ENCODE assay signal across 22 cellular contexts in the genomic region with DNA sequence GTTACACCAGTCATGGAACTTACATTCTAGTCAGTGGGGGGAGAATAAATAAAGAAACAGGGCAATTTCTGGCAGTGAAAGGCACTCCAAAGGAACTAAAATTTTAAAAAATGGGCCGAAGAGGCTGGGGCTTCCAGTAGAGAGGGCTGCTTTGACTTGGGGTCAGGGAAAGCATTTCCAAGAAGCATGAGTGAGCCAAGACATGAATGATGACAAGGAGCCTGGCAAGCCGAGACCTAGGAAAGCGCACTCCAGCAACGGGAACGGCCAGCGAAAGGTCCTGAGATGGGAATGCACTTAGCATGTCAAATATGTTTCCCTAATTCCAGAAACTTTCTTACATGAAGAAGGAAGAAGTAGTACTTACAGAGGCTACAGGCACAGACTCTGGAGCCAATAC.
"Had no signal": no experiment of that assay in that cellular context is flagged by ENCODE, and none has a peak within 500 bp of the region (broad histone marks: within the 10 kb centered on the region; RNA-seq: fewer than 3 reads in every experiment).

No MANE protein-coding gene starts in this region.

- H3K4me1 ChIP-seq: body of pancreas, colonic mucosa, pancreas, psoas muscle had no signal

- H3K9me3 ChIP-seq: body of pancreas, colonic mucosa, heart right ventricle, pancreas, psoas muscle had no signal

- ATAC-seq: activated CD4-positive, alpha-beta T cell treated with anti-CD3 and anti-CD28 coated beads for 36 hours; activated CD8-positive, alpha-beta memory T cell treated with anti-CD3 and anti-CD28 coated beads, Interleukin-2, amount 10 ng/mL, durations not matched to agents 7 days and 5 days; activated CD8-positive, alpha-beta T cell treated with anti-CD3 and anti-CD28 coated beads, Interleukin-2, amount 10 ng/mL, durations not matched to agents 7 days and 5 days; activated naive CD8-positive, alpha-beta T cell treated with anti-CD3 and anti-CD28 coated beads, Interleukin-2, amount 50 U/mL, for 24 hours; body of pancreas; naive thymus-derived CD4-positive, alpha-beta T cell; pancreas; psoas muscle had no signal

- H3K9me3 Mint-ChIP-seq: activated naive CD4-positive, alpha-beta T cell treated with anti-CD3 and anti-CD28 coated beads, Interleukin-2, amount 50 U/mL, for 24 hours; activated naive CD8-positive, alpha-beta T cell treated with anti-CD3 and anti-CD28 coated beads, Interleukin-2, amount 50 U/mL, for 24 hours; activated T-helper 2 cell treated with anti-CD3 and anti-CD28 coated beads, Interferon-gamma antibody, Interleukin-2, Interleukin-4, amounts not matched to agents 10 μg/mL and 5 μg/mL and 100 μg/mL, durations not matched to agents 14 hours and 24 hours and 36 hours; type B pancreatic cell had no signal

- H3K4me3 Mint-ChIP-seq: activated CD4-positive, alpha-beta T cell treated with anti-CD3 and anti-CD28 coated beads for 36 hours; activated CD8-positive, alpha-beta memory T cell treated with anti-CD3 and anti-CD28 coated beads, Interleukin-2, amount 10 ng/mL, durations not matched to agents 7 days and 5 days; activated CD8-positive, alpha-beta T cell treated with anti-CD3 and anti-CD28 coated beads, Interleukin-2, amount 10 ng/mL, durations not matched to agents 7 days and 5 days; activated naive CD4-positive, alpha-beta T cell treated with anti-CD3 and anti-CD28 coated beads, Interleukin-2, amount 50 U/mL, for 24 hours; activated naive CD8-positive, alpha-beta T cell treated with anti-CD3 and anti-CD28 coated beads, Interleukin-2, amount 50 U/mL, for 24 hours; naive thymus-derived CD4-positive, alpha-beta T cell; type B pancreatic cell had no signal

- H3K27me3 ChIP-seq: body of pancreas, cardiac muscle cell, colonic mucosa, heart right ventricle, pancreas had no signal

- H3K27ac Mint-ChIP-seq: activated CD4-positive, alpha-beta T cell treated with anti-CD3 and anti-CD28 coated beads for 36 hours; activated CD8-positive, alpha-beta memory T cell treated with anti-CD3 and anti-CD28 coated beads, Interleukin-2, amount 10 ng/mL, durations not matched to agents 7 days and 5 days; activated CD8-positive, alpha-beta T cell treated with anti-CD3 and anti-CD28 coated beads, Interleukin-2, amount 10 ng/mL, durations not matched to agents 7 days and 5 days; activated naive CD4-positive, alpha-beta T cell treated with anti-CD3 and anti-CD28 coated beads, Interleukin-2, amount 50 U/mL, for 24 hours; activated naive CD8-positive, alpha-beta T cell treated with anti-CD3 and anti-CD28 coated beads, Interleukin-2, amount 50 U/mL, for 24 hours; activated T-helper 2 cell treated with anti-CD3 and anti-CD28 coated beads, Interferon-gamma antibody, Interleukin-2, Interleukin-4, amounts not matched to agents 10 μg/mL and 5 μg/mL and 100 μg/mL, durations not matched to agents 14 hours and 24 hours and 36 hours; naive thymus-derived CD4-positive, alpha-beta T cell; type B pancreatic cell had no signal

- DNase-seq: activated CD4-positive, alpha-beta T cell treated with anti-CD3 and anti-CD28 coated beads for 36 hours; activated CD4-positive, CD25-positive, alpha-beta regulatory T cell; activated CD8-positive, alpha-beta memory T cell treated with anti-CD3 and anti-CD28 coated beads, Interleukin-2, amount 10 ng/mL, durations not matched to agents 7 days and 5 days; activated CD8-positive, alpha-beta T cell treated with anti-CD3 and anti-CD28 coated beads, Interleukin-2, amount 10 ng/mL, durations not matched to agents 7 days and 5 days; activated naive CD8-positive, alpha-beta T cell treated with anti-CD3 and anti-CD28 coated beads, Interleukin-2, amount 50 U/mL, for 24 hours; activated T-cell treated with anti-CD3 and anti-CD28 coated beads, Interleukin-2, amount 50 U/mL, for 48 hours; body of pancreas; cerebellar nuclear complex; colonic mucosa; dorsolateral prefrontal cortex; foreskin melanocyte; heart right ventricle; midbrain; naive thymus-derived CD4-positive, alpha-beta T cell; pancreas; psoas muscle; stimulated activated CD4-positive, alpha-beta T cell treated with anti-CD3 and anti-CD28 coated beads, Interleukin-2, amount 100 ng/mL, for 48 hours; stimulated activated naive CD4-positive, alpha-beta T cell treated with Interleukin-2 at 50 U/mL for 16 hours had no signal

- H3K36me3 Mint-ChIP-seq: activated CD8-positive, alpha-beta memory T cell treated with anti-CD3 and anti-CD28 coated beads, Interleukin-2, amount 10 ng/mL, durations not matched to agents 7 days and 5 days; activated naive CD4-positive, alpha-beta T cell treated with anti-CD3 and anti-CD28 coated beads, Interleukin-2, amount 50 U/mL, for 24 hours; naive thymus-derived CD4-positive, alpha-beta T cell; type B pancreatic cell had no signal

- H3K36me3 ChIP-seq: cardiac muscle cell, colonic mucosa, heart right ventricle, pancreas had no signal

- H3K27ac ChIP-seq: body of pancreas, cardiac muscle cell, colonic mucosa, dorsolateral prefrontal cortex, pancreas, psoas muscle had no signal

- H3K27me3 Mint-ChIP-seq: activated CD8-positive, alpha-beta memory T cell treated with anti-CD3 and anti-CD28 coated beads, Interleukin-2, amount 10 ng/mL, durations not matched to agents 7 days and 5 days; activated naive CD4-positive, alpha-beta T cell treated with anti-CD3 and anti-CD28 coated beads, Interleukin-2, amount 50 U/mL, for 24 hours; type B pancreatic cell had no signal

- H3K4me1 Mint-ChIP-seq: activated CD8-positive, alpha-beta memory T cell treated with anti-CD3 and anti-CD28 coated beads, Interleukin-2, amount 10 ng/mL, durations not matched to agents 7 days and 5 days; activated naive CD4-positive, alpha-beta T cell treated with anti-CD3 and anti-CD28 coated beads, Interleukin-2, amount 50 U/mL, for 24 hours had no signal

- H3K4me3 ChIP-seq: body of pancreas, cardiac muscle cell, colonic mucosa, dorsolateral prefrontal cortex, heart right ventricle, pancreas, psoas muscle had no signal
